In the genomic region with DNA sequence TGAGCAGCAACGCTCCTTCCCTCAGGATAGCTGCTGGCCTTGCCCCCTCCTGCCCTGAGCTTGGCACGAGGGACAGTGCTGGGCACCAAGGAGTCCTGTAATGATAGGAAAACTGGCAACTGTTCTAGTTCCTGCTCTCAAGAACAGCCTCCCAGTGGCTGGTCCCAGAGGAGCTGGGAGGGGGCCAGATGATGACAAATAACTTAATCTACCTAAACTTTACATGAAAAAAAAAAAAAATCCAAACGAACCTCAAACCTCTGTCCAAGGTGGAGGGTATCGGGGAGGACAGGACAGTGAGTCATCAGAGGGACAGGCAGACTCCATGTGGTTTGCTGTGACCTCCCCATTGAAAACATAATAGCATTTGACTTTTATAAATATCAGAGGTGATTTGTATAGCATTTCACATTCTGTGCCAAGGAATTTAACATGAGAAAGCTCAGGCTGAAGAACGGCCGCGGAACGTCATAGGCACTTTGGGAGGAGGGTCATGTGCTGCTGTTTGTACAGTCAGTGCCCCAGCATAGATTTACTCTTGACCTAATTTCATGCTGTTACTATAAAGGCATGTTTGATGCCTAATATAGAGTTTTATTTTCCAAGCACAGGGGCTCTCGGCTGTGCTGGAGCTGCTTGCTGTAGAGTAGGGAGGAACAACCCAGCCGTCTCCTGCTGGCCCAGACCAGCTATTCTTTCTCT, we compare ENCODE assay signal across 8 cellular contexts.
DNase-seq lines count a peak whose midpoint lies in the region; ATAC-seq lines count a peak whose summit lies in the region.
"Had no signal": no experiment of that assay in that cellular context is flagged by ENCODE, and none has a peak within 500 bp of the region (broad histone marks: within the 10 kb centered on the region; RNA-seq: fewer than 3 reads in every experiment).

No MANE protein-coding gene starts in this region.

- DNase-seq in NCI-H2227 (lab: John Stamatoyannopoulos, UW; ENCODE audit: unreplicated experiment) = peak; percentile 77
- peak; percentile 81 for DNase-seq in epidermal melanocyte (ENCODE audit: insufficient read length, low spot score)
- peak; percentile 82 for DNase-seq in ureter (ENCODE audit: low spot score)
- DNase-seq in NCI-H82 (lab: John Stamatoyannopoulos, UW) = no peak
- no peak for DNase-seq in stimulated activated CD4-positive, alpha-beta T cell treated with anti-CD3 and anti-CD28 coated beads, Interleukin-4, amount 100 ng/mL, for 4 hours
- DNase-seq: naive B cell had no signal

- H3K4me1 ChIP-seq in muscle layer of colon (ENCODE audit: insufficient read depth, low read length) = peaks cover 85% of the 10 kb centered on the region

- peak overlapping the region; percentile 98 for H3K27ac ChIP-seq in muscle layer of colon (ENCODE audit: low read depth, low read length)

- H3K4me3 ChIP-seq in muscle layer of colon (ENCODE audit: low read depth in 1 of 2, low read length in 2 of 2) = peak overlapping the region in 1 of 2 donors; percentile 4

- H3K9ac ChIP-seq in muscle layer of colon (ENCODE audit: low read length) = peak overlapping the region; percentile 25

- no peak for ATAC-seq in HG03025 (IDR thresholded peaks at IDR 0.05; ENCODE audit: low FRiP score, unreplicated experiment)

- H3K36me3 ChIP-seq in muscle layer of colon (ENCODE audit: insufficient read depth, low read length) = no peaks in the 10 kb centered on the region

- H3K9me3 ChIP-seq in muscle layer of colon (ENCODE audit: low read length) = no peaks in the 10 kb centered on the region

- no peaks in the 10 kb centered on the region for H3K27me3 ChIP-seq in muscle layer of colon (ENCODE audit: control insufficient read depth in 1 of 2, insufficient read depth in 2 of 2, low read length in 2 of 2)

Comparison
In these comparisons a context has a peak if more than half of its experiments do, and no peak if none do; other contexts are left out.
1. DNase-seq: peak in NCI-H2227 (single experiment), epidermal melanocyte (single experiment) and ureter (single experiment); none in NCI-H82 (single experiment) and stimulated activated CD4-positive, alpha-beta T cell treated with anti-CD3 and anti-CD28 coated beads, Interleukin-4, amount 100 ng/mL, for 4 hours (0 of 2).